ENCODE assay signal across 2 cellular contexts in genomic region chr5:179906795-179907569, GRCh38.
TF ChIP-seq lines count a peak whose summit lies in the region.

No MANE protein-coding gene starts in this region.

TF ChIP-seq in HEK293, 187 proteins besides CTCF, POLR2A, EP300 and RAD21 (continues in another document):
- TF ChIP-seq ZNF341 (tag by site-specific recombination; IDR thresholded peaks at IDR 0.05; ENCODE audit: low read depth) = 0 out of 2 replicates have a peak, but pooled peaks have one; percentile 27
- TF ChIP-seq ZBTB10 (tag by site-specific recombination; IDR thresholded peaks at IDR 0.05) = peak; percentile 23; the same call in 1 of the 2 replicates
- TF ChIP-seq ZFP69B (tag by site-specific recombination; IDR thresholded peaks at IDR 0.05) = 0 out of 2 replicates have a peak, but pooled peaks have one; percentile 46
- TF ChIP-seq REST (tag by site-specific recombination; IDR thresholded peaks at IDR 0.05) = no peak
- TF ChIP-seq ZEB2 (tag by site-specific recombination; IDR thresholded peaks at IDR 0.05) = peak; percentile 35; the same call in 1 of the 2 replicates
- TF ChIP-seq ZBTB26 (tag by site-specific recombination; optimal IDR thresholded peaks at IDR 0.05) = peak; percentile 57
- TF ChIP-seq ZNF571 (tag by site-specific recombination; IDR thresholded peaks at IDR 0.05) = no peak
- peak; percentile 84 for TF ChIP-seq ZNF335 (tag by site-specific recombination; conservative IDR thresholded peaks at IDR 0.05)
- peak; percentile 19; the same call in 1 of the 2 replicates for TF ChIP-seq SCRT1 (tag by site-specific recombination; IDR thresholded peaks at IDR 0.05; ENCODE audit: borderline replicate concordance)
- TF ChIP-seq HOXA7 (CRISPR knock-in tag; IDR thresholded peaks at IDR 0.05; ENCODE audit: borderline replicate concordance) = no peak
- TF ChIP-seq ZNF362 (tag by site-specific recombination; IDR thresholded peaks at IDR 0.05) = no peak
- TF ChIP-seq MYNN (tag by site-specific recombination; IDR thresholded peaks at IDR 0.05; ENCODE audit: borderline replicate concordance) = no peak
- TF ChIP-seq ZNF394 (tag by site-specific recombination; IDR thresholded peaks at IDR 0.05; ENCODE audit: borderline replicate concordance) = peak; percentile 64; the same call in 1 of the 2 replicates
- no peak for TF ChIP-seq ZNF132 (tag by site-specific recombination; IDR thresholded peaks at IDR 0.05; ENCODE audit: borderline replicate concordance)
- TF ChIP-seq ZNF19 (tag by site-specific recombination; IDR thresholded peaks at IDR 0.05; ENCODE audit: low read depth) = no peak
- no peak for TF ChIP-seq ZNF585B (tag by site-specific recombination; IDR thresholded peaks at IDR 0.05)
- TF ChIP-seq ZNF211 (tag by site-specific recombination; IDR thresholded peaks at IDR 0.05; ENCODE audit: low read depth) = no peak
- peak; percentile 81 for TF ChIP-seq ZNF692 (tag by site-specific recombination; IDR thresholded peaks at IDR 0.05)

TF ChIP-seq in GM12878, 131 proteins besides CTCF, POLR2A, EP300 and RAD21:
- TF ChIP-seq REST (IDR thresholded peaks at IDR 0.05; ENCODE audit: low read depth, low read length) (no peak), RB1 (IDR thresholded peaks at IDR 0.05; ENCODE audit: borderline replicate concordance) (no peak), NR2C2 (IDR thresholded peaks at IDR 0.05; ENCODE audit: borderline replicate concordance, control insufficient read depth, insufficient read length, low read depth) (no peak), IKZF2 (IDR thresholded peaks at IDR 0.05) (no peak; a peak in 1 of 4 replicates), BCL3 (IDR thresholded peaks at IDR 0.05; ENCODE audit: borderline replicate concordance, insufficient read depth, low read depth, low read length, poor library complexity, severe bottlenecking) (no peak), RBBP5 (conservative IDR thresholded peaks at IDR 0.05) (no peak), MEF2A (IDR thresholded peaks at IDR 0.05; ENCODE audit: insufficient read depth, low read depth, low read length) (no peak)
